Comparison of ENCODE assay signal across 23 cellular contexts in the genomic region with DNA sequence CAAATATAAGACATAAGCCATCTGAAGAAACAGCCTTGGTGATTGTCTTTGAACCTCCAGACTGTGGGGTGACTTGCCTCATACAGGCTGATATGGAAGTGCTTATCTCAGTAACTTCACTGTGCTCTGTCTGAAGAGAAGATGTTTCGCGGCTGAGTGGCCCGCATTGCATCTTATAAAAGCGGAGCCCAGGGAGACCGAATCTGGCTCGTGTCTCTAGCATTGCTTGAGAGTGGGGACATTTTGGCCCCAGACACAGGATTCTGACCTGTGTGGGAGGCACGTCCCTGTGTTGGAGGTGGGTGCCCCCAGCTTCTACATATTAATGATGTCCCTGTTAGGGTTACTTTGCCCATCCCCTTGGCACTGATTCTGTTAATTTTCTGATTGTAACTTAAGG.
DNase-seq lines count a peak whose midpoint lies in the region; ATAC-seq and TF ChIP-seq lines count a peak whose summit lies in the region.
"Had no signal": no experiment of that assay in that cellular context is flagged by ENCODE, and none has a peak within 500 bp of the region (broad histone marks: within the 10 kb centered on the region; RNA-seq: fewer than 3 reads in every experiment).

No MANE protein-coding gene starts in this region.

- intact Hi-C loops in activated CD4-positive, alpha-beta T cell treated with anti-CD3 and anti-CD28 coated beads, Interleukin-2, amount 10 ng/mL, durations not matched to agents 24 days and 14 days (cut with micrococcal nuclease): no loop called here

- 76% methylated on average over 7 of the region's 7 CpGs for WGBS in hepatocyte (ENCODE audit: low lambda C conversion rate, missing lambda C conversion rate)

- H3K36me3 ChIP-seq in BLaER1: no peaks in the 10 kb centered on the region
- no peaks in the 10 kb centered on the region for H3K36me3 ChIP-seq in hepatocyte (replicated peaks; ENCODE audit: insufficient read depth, low read depth)
- H3K36me3 ChIP-seq: HAP-1 had no signal

- H3K27me3 Mint-ChIP-seq in activated CD4-positive, alpha-beta T cell treated with anti-CD3 and anti-CD28 coated beads, Interleukin-2, amount 10 ng/mL, durations not matched to agents 24 days and 14 days: peaks cover 18% of the 10 kb centered on the region

- no peaks in the 10 kb centered on the region for H4K20me1 ChIP-seq in BLaER1
- H4K20me1 ChIP-seq in hepatocyte (ENCODE audit: insufficient read depth, poor library complexity, severe bottlenecking): no peaks in the 10 kb centered on the region

- peaks cover 4% of the 10 kb centered on the region for H3K9me3 Mint-ChIP-seq in activated CD4-positive, alpha-beta T cell treated with anti-CD3 and anti-CD28 coated beads, Interleukin-2, amount 10 ng/mL, durations not matched to agents 24 days and 14 days

- H3K4me2 ChIP-seq in BLaER1: peak overlapping the region; percentile 72
- no peak overlapping the region for H3K4me2 ChIP-seq in hepatocyte

- no peak overlapping the region for H3K27ac Mint-ChIP-seq in activated CD4-positive, alpha-beta T cell treated with anti-CD3 and anti-CD28 coated beads, Interleukin-2, amount 10 ng/mL, durations not matched to agents 24 days and 14 days
- H3K27ac Mint-ChIP-seq: B cell; CD4-positive, alpha-beta T cell had no signal

- TF ChIP-seq CTCF in hepatocyte (IDR thresholded peaks at IDR 0.05; ENCODE audit: poor library complexity): no peak

- H3K79me2 ChIP-seq in hepatocyte: no peaks in the 10 kb centered on the region

- H3K27me3 ChIP-seq in BLaER1: no peaks in the 10 kb centered on the region
- H3K27me3 ChIP-seq in hepatocyte: no peaks in the 10 kb centered on the region

- no peak overlapping the region for H2AFZ ChIP-seq in hepatocyte

- H3K4me1 ChIP-seq in BLaER1 (peaks cover 25% of the 10 kb centered on the region), hepatocyte (ENCODE audit: insufficient read depth) (peaks cover 13% of the 10 kb centered on the region)
- H3K4me1 ChIP-seq: HAP-1 had no signal

- no peaks in the 10 kb centered on the region for H3K9me2 ChIP-seq in hepatocyte (replicated peaks; ENCODE audit: insufficient read depth)

- peaks cover 16% of the 10 kb centered on the region for H3K4me1 Mint-ChIP-seq in activated CD4-positive, alpha-beta T cell treated with anti-CD3 and anti-CD28 coated beads, Interleukin-2, amount 10 ng/mL, durations not matched to agents 24 days and 14 days
- H3K4me1 Mint-ChIP-seq: B cell had no signal

- H3K27ac ChIP-seq in BLaER1: no peak overlapping the region
- H3K27ac ChIP-seq in hepatocyte: no peak overlapping the region
- peak overlapping the region in 11 of 21 experiments; percentile 3 to 86 (median 67) for H3K27ac ChIP-seq in skin epidermis

- no peak overlapping the region for H3K4me3 Mint-ChIP-seq in activated CD4-positive, alpha-beta T cell treated with anti-CD3 and anti-CD28 coated beads, Interleukin-2, amount 10 ng/mL, durations not matched to agents 24 days and 14 days
- H3K4me3 Mint-ChIP-seq: B cell; CD4-positive, alpha-beta T cell had no signal

- peak; percentile 50 for DNase-seq in activated CD4-positive, alpha-beta T cell treated with anti-CD3 and anti-CD28 coated beads, Interleukin-2, amount 10 ng/mL, durations not matched to agents 24 days and 14 days
- DNase-seq in activated CD4-positive, alpha-beta T cell treated with anti-CD3 and anti-CD28 coated beads for 48 hours: no peak
- DNase-seq in hepatocyte (ENCODE audit: low spot score) (peak; percentile 1), DMS153 treated with DMSO at 0.1 percent for 48 hours (lab: John Stamatoyannopoulos, UW; ENCODE audit: unreplicated experiment) (no peak), T1000 (lab: John Stamatoyannopoulos, UW) (no peak)
- DNase-seq: 8988T; Caco-2; CD4-positive, alpha-beta T cell; DMS153; GM23248; Kasumi-1; MM.1S; NCI-H1092 treated with DMSO at 0.1 percent for 48 hours; NCI-H1694; NCI-H2081 treated with DMSO at 0.1 percent for 48 hours; NCI-H510A; NCI-H748 treated with DMSO at 0.1 percent for 48 hours; NK-92 treated with Interleukin-12 subunit alpha and Interleukin-12 subunit beta, amount 100 ng/mL, for 24 hours had no signal

- no peaks in the 10 kb centered on the region for H3K36me3 Mint-ChIP-seq in activated CD4-positive, alpha-beta T cell treated with anti-CD3 and anti-CD28 coated beads, Interleukin-2, amount 10 ng/mL, durations not matched to agents 24 days and 14 days (ENCODE audit: low read depth)

- H3K9me3 ChIP-seq in BLaER1: 0 out of 2 replicates have a peak, but pooled peaks cover 5% of the 10 kb centered on the region
- peaks cover 8% of the 10 kb centered on the region for H3K9me3 ChIP-seq in hepatocyte (ENCODE audit: low read depth)
- H3K9me3 ChIP-seq: HAP-1 had no signal

- no peak overlapping the region for H3K9ac ChIP-seq in BLaER1

- H3K4me3 ChIP-seq in BLaER1 (no peak overlapping the region), hepatocyte (no peak overlapping the region), skin epidermis (no peak overlapping the region)
- H3K4me3 ChIP-seq: GM23248, HAP-1 had no signal

- ATAC-seq in HG03025 (IDR thresholded peaks at IDR 0.05; ENCODE audit: low FRiP score, unreplicated experiment): no peak

Comparison
In these comparisons a context has a peak if more than half of its experiments do, and no peak if none do; other contexts are left out.
1. DNase-seq: peak in activated CD4-positive, alpha-beta T cell treated with anti-CD3 and anti-CD28 coated beads, Interleukin-2, amount 10 ng/mL, durations not matched to agents 24 days and 14 days (single experiment) and hepatocyte (single experiment); none in activated CD4-positive, alpha-beta T cell treated with anti-CD3 and anti-CD28 coated beads for 48 hours (single experiment), DMS153 treated with DMSO at 0.1 percent for 48 hours (single experiment) and T1000 (single experiment).
2. H3K27ac ChIP-seq: peak in skin epidermis (11 of 21); none in BLaER1 (single experiment) and hepatocyte (single experiment).